Comparison of ENCODE assay signal across 16 cellular contexts in the genomic region with DNA sequence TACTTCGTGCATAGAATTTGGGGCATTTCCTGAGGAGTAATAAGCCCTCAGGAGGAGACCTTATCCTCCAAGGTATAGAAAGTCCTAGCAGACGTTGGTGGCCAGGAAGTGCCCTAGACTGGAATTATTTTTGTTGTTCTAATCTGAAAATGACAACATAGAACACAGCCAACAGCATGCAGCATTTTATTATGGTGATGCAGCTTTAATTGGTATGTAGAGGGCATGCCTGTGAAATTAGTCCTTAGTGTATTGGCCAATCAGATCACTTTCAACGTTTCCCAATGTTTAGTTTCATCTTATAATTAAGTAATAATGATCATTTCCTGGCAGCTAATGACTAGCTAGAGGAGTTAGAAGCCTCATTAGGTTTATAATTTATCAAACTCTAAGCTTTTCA.
DNase-seq lines count a peak whose midpoint lies in the region; ATAC-seq and TF ChIP-seq lines count a peak whose summit lies in the region.
"Had no signal": no experiment of that assay in that cellular context is flagged by ENCODE, and none has a peak within 500 bp of the region (broad histone marks: within the 10 kb centered on the region; RNA-seq: fewer than 3 reads in every experiment).

No MANE protein-coding gene starts in this region.

- no peaks in the 10 kb centered on the region; the same call in 1 of the 2 replicates for H3K4me1 ChIP-seq in Panc1 (ENCODE audit: control insufficient read depth, insufficient read depth, low read length)

- no peaks in the 10 kb centered on the region for H3K27me3 ChIP-seq in Panc1 (ENCODE audit: control insufficient read depth, insufficient read depth, low read length)

- no peaks in the 10 kb centered on the region for H3K9me3 ChIP-seq in Panc1 (ENCODE audit: control insufficient read depth, insufficient read depth, low read depth, low read length)

- DNase-seq in Daoy (ENCODE audit: low read depth) (peak; percentile 13), Panc1 (ENCODE audit: low read depth, low spot score) (no peak), epithelial cell of proximal tubule (ENCODE audit: low read depth) (peak; percentile 78), osteocyte (ENCODE audit: extremely low spot score, unreplicated experiment) (no peak), SW480 (ENCODE audit: low spot score) (no peak), NCI-H774 (lab: John Stamatoyannopoulos, UW) (no peak)
- DNase-seq in activated CD8-positive, alpha-beta memory T cell treated with anti-CD3 and anti-CD28 coated beads for 24 hours: no peak
- DNase-seq: activated CD4-positive, alpha-beta T cell treated with anti-CD3 and anti-CD28 coated beads for 36 hours; caudate nucleus; glutamatergic neuron; NCI-H1105 treated with DMSO at 0.1 percent for 48 hours; NCI-H526; nucleus accumbens had no signal

- no peaks in the 10 kb centered on the region for H3K36me3 ChIP-seq in Panc1 (ENCODE audit: control insufficient read depth, insufficient read depth, low read length)

- peaks cover 12% of the 10 kb centered on the region for H3K4me1 Mint-ChIP-seq in osteocyte (ENCODE audit: unreplicated experiment)
- H3K4me1 Mint-ChIP-seq: activated CD4-positive, alpha-beta T cell treated with anti-CD3 and anti-CD28 coated beads for 36 hours had no signal

- H3K27me3 Mint-ChIP-seq in osteocyte (ENCODE audit: unreplicated experiment): no peaks in the 10 kb centered on the region

- H3K4me3 Mint-ChIP-seq in osteocyte (ENCODE audit: unreplicated experiment): no peak overlapping the region
- H3K4me3 Mint-ChIP-seq: activated CD4-positive, alpha-beta T cell treated with anti-CD3 and anti-CD28 coated beads for 36 hours had no signal

- no peak overlapping the region for H3K4me3 ChIP-seq in Panc1 (ENCODE audit: low read depth in 2 of 2, low read length in 2 of 2)
- no peak overlapping the region for H3K4me3 ChIP-seq in epithelial cell of proximal tubule (ENCODE audit: low read depth, low read length)
- H3K4me3 ChIP-seq: lung had no signal

- peak overlapping the region; percentile 54; the same call in 1 of the 2 replicates for H3K27ac ChIP-seq in Panc1 (ENCODE audit: low read length)

- H3K27ac Mint-ChIP-seq in osteocyte (ENCODE audit: unreplicated experiment): peak overlapping the region; percentile 19
- H3K27ac Mint-ChIP-seq: activated CD4-positive, alpha-beta T cell treated with anti-CD3 and anti-CD28 coated beads for 36 hours; activated T-helper 2 cell treated with anti-CD3 and anti-CD28 coated beads, Interferon-gamma antibody, Interleukin-2, Interleukin-4, amounts not matched to agents 10 μg/mL and 5 μg/mL and 100 μg/mL, durations not matched to agents 14 hours and 24 hours and 36 hours had no signal

- H3K9me3 Mint-ChIP-seq in osteocyte (ENCODE audit: unreplicated experiment): peaks cover 6% of the 10 kb centered on the region
- H3K9me3 Mint-ChIP-seq: activated T-helper 2 cell treated with anti-CD3 and anti-CD28 coated beads, Interferon-gamma antibody, Interleukin-2, Interleukin-4, amounts not matched to agents 10 μg/mL and 5 μg/mL and 100 μg/mL, durations not matched to agents 14 hours and 24 hours and 36 hours had no signal

- CTCF ChIA-PET in Panc1 (lab: Charles Lee): no interaction called here

- BruUV-seq in Panc1 (replicated peaks; lab: Mats Ljungman, UMichigan): no TSS peak

- peak; percentile 60; the same call in 1 of the 2 replicates for ATAC-seq in Panc1
- ATAC-seq in HG03571 (IDR thresholded peaks at IDR 0.05; ENCODE audit: unreplicated experiment): no peak
- ATAC-seq: activated CD4-positive, alpha-beta T cell treated with anti-CD3 and anti-CD28 coated beads for 36 hours had no signal

- TF ChIP-seq CTCF in Panc1 (IDR thresholded peaks at IDR 0.05): no peak
- no peak for TF ChIP-seq CTCF in epithelial cell of proximal tubule (conservative IDR thresholded peaks at IDR 0.05; ENCODE audit: low read depth, low read length)
- TF ChIP-seq CTCF in osteocyte (IDR thresholded peaks at IDR 0.05): no peak

- intact Hi-C loops in Panc1 (cut with micrococcal nuclease; ENCODE audit: unreplicated experiment): no loop called here

- in situ Hi-C loops in Panc1 (cut with HindIII; ENCODE audit: low pct_unique_long_range_greater_than_20kb, low sequenced_read_pairs): no loop called here

- peaks cover 2% of the 10 kb centered on the region for H3K36me3 Mint-ChIP-seq in osteocyte (ENCODE audit: unreplicated experiment)

- POLR2A ChIA-PET in Panc1 (lab: Charles Lee): no interaction called here

Comparison
In these comparisons a context has a peak if more than half of its experiments do, and no peak if none do; other contexts are left out.
1. DNase-seq: peak in Daoy (single experiment) and epithelial cell of proximal tubule (single experiment); none in Panc1 (single experiment), osteocyte (single experiment), SW480 (single experiment), activated CD8-positive, alpha-beta memory T cell treated with anti-CD3 and anti-CD28 coated beads for 24 hours (single experiment) and NCI-H774 (single experiment).